19 cellular contexts compared by ENCODE assay signal in genomic region chr14:36940476-36940875, GRCh38.
DNase-seq lines count a peak whose midpoint lies in the region; ATAC-seq and TF ChIP-seq lines count a peak whose summit lies in the region.
"Had no signal": no experiment of that assay in that cellular context is flagged by ENCODE, and none has a peak within 500 bp of the region (broad histone marks: within the 10 kb centered on the region; RNA-seq: fewer than 3 reads in every experiment).

No MANE protein-coding gene starts in this region.

- H3K4me3 ChIP-seq in ACC112 (ENCODE audit: low read depth, low read length): no peak overlapping the region
- no peak overlapping the region for H3K4me3 ChIP-seq in HEK293 (ENCODE audit: low read depth, low read length)
- no peak overlapping the region for H3K4me3 ChIP-seq in fibroblast of pulmonary artery (replicated peaks; ENCODE audit: low read depth, low read length)
- H3K4me3 ChIP-seq: BLaER1, Peyer's patch had no signal

- POLR2A ChIA-PET in HEK293 (lab: Yijun Ruan, JAX): no interaction called here

- no peaks in the 10 kb centered on the region for H3K79me2 ChIP-seq in ACC112 (ENCODE audit: control insufficient read depth, insufficient read depth, low read length, unreplicated experiment)

- no peaks in the 10 kb centered on the region for H3K36me3 ChIP-seq in ACC112 (ENCODE audit: insufficient read depth, low read length)
- H3K36me3 ChIP-seq in HEK293 (ENCODE audit: control insufficient read depth in 2 of 2, insufficient read depth in 1 of 2, low read length in 2 of 2): no peaks in the 10 kb centered on the region
- H3K36me3 ChIP-seq: BLaER1, Peyer's patch had no signal

- CTCF ChIA-PET in HEK293 (lab: Yijun Ruan, JAX): interaction anchor here (2.3 to 6.0 kb wide), 3 partner anchors 18 to 295 kb away, joined by 6 to 55 read pairs (median 13); no protein-coding TSS in a partner anchor

- peaks cover 32% of the 10 kb centered on the region for H3K4me1 ChIP-seq in ACC112 (ENCODE audit: control insufficient read depth, insufficient read depth, low read length, unreplicated experiment)
- peaks cover 25% of the 10 kb centered on the region for H3K4me1 ChIP-seq in HEK293 (ENCODE audit: control insufficient read depth, insufficient read depth, low read length)
- H3K4me1 ChIP-seq: BLaER1, Peyer's patch had no signal

- ATAC-seq in GM19452 (IDR thresholded peaks at IDR 0.05; ENCODE audit: unreplicated experiment): no peak
- no peak for ATAC-seq in esophagus mucosa

- DNase-seq in amniotic epithelial cell (ENCODE audit: low read depth) (peak; percentile 41), fibroblast of pulmonary artery (ENCODE audit: low read depth) (peak; percentile 4), T-helper 9 cell (no peak), DMS 273 treated with DMSO at 0.1 percent for 48 hours (lab: John Stamatoyannopoulos, UW) (no peak)
- DNase-seq: Caco-2; CD4-positive, alpha-beta memory T cell; GDM1; MV-4-11; NCI-H1105 treated with DMSO at 0.1 percent for 48 hours; NCI-H2081; NCI-H2171; NCI-H524 treated with DMSO at 0.1 percent for 48 hours; Peyer's patch had no signal

- no peaks in the 10 kb centered on the region for H3K9me3 ChIP-seq in HEK293 (ENCODE audit: control insufficient read depth, insufficient read depth, low read depth, low read length)
- H3K9me3 ChIP-seq: BLaER1, Caco-2, Peyer's patch had no signal

- peak overlapping the region; percentile 58 for H2AFZ ChIP-seq in ACC112 (ENCODE audit: low read length, unreplicated experiment)

- H3K27me3 ChIP-seq in ACC112 (ENCODE audit: insufficient read depth, low read length): no peaks in the 10 kb centered on the region
- H3K27me3 ChIP-seq: BLaER1, Peyer's patch had no signal

- H3K27ac ChIP-seq in ACC112 (ENCODE audit: low read depth, low read length) (no peak overlapping the region), HEK293 (ENCODE audit: extremely low read depth, low read depth, low read length) (no peak overlapping the region)
- H3K27ac ChIP-seq: BLaER1, HL-60, Peyer's patch had no signal

- TF ChIP-seq CTCF in HEK293 (tag by site-specific recombination; IDR thresholded peaks at IDR 0.05) (no peak), fibroblast of pulmonary artery (IDR thresholded peaks at IDR 0.05; ENCODE audit: low read length, missing control alignments) (no peak)

TF ChIP-seq in HEK293, 187 proteins besides CTCF, POLR2A, EP300 and RAD21:
- TF ChIP-seq PRDM6 (tag by site-specific recombination; IDR thresholded peaks at IDR 0.05) (0 out of 2 replicates have a peak, but pooled peaks have one; percentile 25), ZNF639 (tag by site-specific recombination; IDR thresholded peaks at IDR 0.05) (no peak), ZNF114 (tag by site-specific recombination; IDR thresholded peaks at IDR 0.05) (no peak)

Comparison
In these comparisons a context has a peak if more than half of its experiments do, and no peak if none do; other contexts are left out.
1. DNase-seq: peak in amniotic epithelial cell (single experiment) and fibroblast of pulmonary artery (single experiment); none in T-helper 9 cell (single experiment) and DMS 273 treated with DMSO at 0.1 percent for 48 hours (single experiment).